In genomic region chr1:12067900-12068821, GRCh38 we compare ENCODE assay signal across 1 cellular context.
TF ChIP-seq lines count a peak whose summit lies in the region.

No MANE protein-coding gene starts in this region.

TF ChIP-seq in GM12878, 131 proteins besides CTCF, POLR2A, EP300 and RAD21 (continued from another document):
- no peak for TF ChIP-seq MYB (IDR thresholded peaks at IDR 0.05; ENCODE audit: borderline replicate concordance, low read depth, low read length)
- TF ChIP-seq STAT1 (conservative IDR thresholded peaks at IDR 0.05), result no peak
- TF ChIP-seq, protein P1, sequence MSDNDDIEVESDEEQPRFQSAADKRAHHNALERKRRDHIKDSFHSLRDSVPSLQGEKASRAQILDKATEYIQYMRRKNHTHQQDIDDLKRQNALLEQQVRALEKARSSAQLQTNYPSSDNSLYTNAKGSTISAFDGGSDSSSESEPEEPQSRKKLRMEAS (IDR thresholded peaks at IDR 0.05; ENCODE audit: low read depth, low read length), result peak; percentile 25; the same call in 1 of the 2 replicates
